ENCODE assay signal across 20 cellular contexts in genomic region chr2:98253461-98254073, GRCh38.
DNase-seq lines count a peak whose midpoint lies in the region; ATAC-seq, FAIRE-seq and TF ChIP-seq lines count a peak whose summit lies in the region.
"Had no signal": no experiment of that assay in that cellular context is flagged by ENCODE, and none has a peak within 500 bp of the region (broad histone marks: within the 10 kb centered on the region; RNA-seq: fewer than 3 reads in every experiment).

No MANE protein-coding gene starts in this region.

- H3K36me3 ChIP-seq in mammary epithelial cell (ENCODE audit: insufficient read depth, low read length), result no peaks in the 10 kb centered on the region
- no peaks in the 10 kb centered on the region for H3K36me3 ChIP-seq in thoracic aorta
- H3K36me3 ChIP-seq in lower lobe of right lung, result no peaks in the 10 kb centered on the region
- H3K36me3 ChIP-seq: BLaER1, esophagus squamous epithelium had no signal

- dilution Hi-C loops in mammary epithelial cell (cut with HindIII; ENCODE audit: low sequenced_read_pairs), result no loop called here

- H4K20me1 ChIP-seq in mammary epithelial cell (ENCODE audit: insufficient read depth, low read length), result no peaks in the 10 kb centered on the region
- H4K20me1 ChIP-seq: BLaER1 had no signal

- H3K9me3 Mint-ChIP-seq in activated CD4-positive, alpha-beta T cell treated with anti-CD3 and anti-CD28 coated beads, Interleukin-2, amount 10 ng/mL, durations not matched to agents 7 days and 5 days, result peaks cover 3% of the 10 kb centered on the region
- peaks cover 3% of the 10 kb centered on the region for H3K9me3 Mint-ChIP-seq in stimulated activated effector memory CD8-positive, alpha-beta T cell treated with anti-CD3 and anti-CD28 coated beads, Interleukin-12 subunit alpha, Interleukin-12 subunit beta, amount 100 ng/mL, for 72 hours

- DNase-seq in HTR-8/SVneo (ENCODE audit: insufficient read length, low spot score), result no peak
- DNase-seq in mammary epithelial cell, result peak; percentile 11
- peak; percentile 27 to 65 (median 44) for DNase-seq in right cardiac atrium
- DNase-seq in thoracic aorta (ENCODE audit: low spot score), result no peak
- no peak for DNase-seq in lower lobe of right lung
- no peak for DNase-seq in activated CD4-positive, alpha-beta T cell treated with anti-CD3 and anti-CD28 coated beads, Interleukin-2, amount 10 ng/mL, durations not matched to agents 7 days and 5 days
- no peak for DNase-seq in stimulated activated effector memory CD8-positive, alpha-beta T cell treated with anti-CD3 and anti-CD28 coated beads, Interleukin-12 subunit alpha, Interleukin-12 subunit beta, amount 100 ng/mL, for 72 hours (ENCODE audit: low spot score in 2 of 2)
- DNase-seq: activated CD4-positive, CD25-positive, alpha-beta regulatory T cell; activated T-cell treated with anti-CD3 and anti-CD28 coated beads, Interleukin-2, amount 50 U/mL, for 48 hours; esophagus squamous epithelium; kidney glomerular epithelial cell; NCI-H1417 treated with DMSO at 0.1 percent for 48 hours; NCI-H748 treated with DMSO at 0.1 percent for 48 hours; PC-3; small intestine; stimulated activated CD4-positive, alpha-beta T cell treated with anti-CD3 and anti-CD28 coated beads, Interleukin-4, amount 100 ng/mL, for 24 hours had no signal

- POLR2A ChIA-PET in activated CD4-positive, alpha-beta T cell treated with anti-CD3 and anti-CD28 coated beads, Interleukin-2, amount 10 ng/mL, durations not matched to agents 7 days and 5 days (lab: Charles Lee), result no interaction called here

- no peak overlapping the region for H3K27ac Mint-ChIP-seq in activated CD4-positive, alpha-beta T cell treated with anti-CD3 and anti-CD28 coated beads, Interleukin-2, amount 10 ng/mL, durations not matched to agents 7 days and 5 days
- H3K27ac Mint-ChIP-seq in stimulated activated effector memory CD8-positive, alpha-beta T cell treated with anti-CD3 and anti-CD28 coated beads, Interleukin-12 subunit alpha, Interleukin-12 subunit beta, amount 100 ng/mL, for 72 hours, result no peak overlapping the region
- H3K27ac Mint-ChIP-seq: activated naive CD8-positive, alpha-beta T cell had no signal

- no TSS peak for BruUV-seq in mammary epithelial cell (replicated peaks; lab: Mats Ljungman, UMichigan)

- no peaks in the 10 kb centered on the region for H3K4me1 ChIP-seq in mammary epithelial cell (ENCODE audit: insufficient read depth, low read length)
- no peaks in the 10 kb centered on the region for H3K4me1 ChIP-seq in right cardiac atrium (ENCODE audit: control insufficient read depth, insufficient read depth, low read length)
- peaks cover 8 to 12% of the 10 kb centered on the region in 2 donors for H3K4me1 ChIP-seq in thoracic aorta (ENCODE audit: control insufficient read depth in 1 of 2, low read depth in 2 of 2)
- no peaks in the 10 kb centered on the region for H3K4me1 ChIP-seq in lower lobe of right lung
- H3K4me1 ChIP-seq: esophagus squamous epithelium had no signal

- ATAC-seq in right cardiac atrium (peak; percentile 51 to 64), thoracic aorta (ENCODE audit: insufficient number of reproducible peaks, low FRiP score, low read depth) (no peak), lower lobe of right lung (no peak)
- no peak for ATAC-seq in stimulated activated effector memory CD8-positive, alpha-beta T cell treated with anti-CD3 and anti-CD28 coated beads, Interleukin-12 subunit alpha, Interleukin-12 subunit beta, amount 100 ng/mL, for 72 hours
- ATAC-seq: PC-3 had no signal

- H3K9me3 ChIP-seq in mammary epithelial cell (replicated peaks; ENCODE audit: insufficient read depth, low read length), result peaks cover under 1% of the 10 kb centered on the region
- no peaks in the 10 kb centered on the region for H3K9me3 ChIP-seq in right cardiac atrium (ENCODE audit: control insufficient read depth, low read length)
- no peaks in the 10 kb centered on the region for H3K9me3 ChIP-seq in thoracic aorta
- H3K9me3 ChIP-seq in lower lobe of right lung, result no peaks in the 10 kb centered on the region
- H3K9me3 ChIP-seq: esophagus squamous epithelium had no signal

- H3K4me1 Mint-ChIP-seq in activated CD4-positive, alpha-beta T cell treated with anti-CD3 and anti-CD28 coated beads, Interleukin-2, amount 10 ng/mL, durations not matched to agents 7 days and 5 days, result no peaks in the 10 kb centered on the region
- H3K4me1 Mint-ChIP-seq in stimulated activated effector memory CD8-positive, alpha-beta T cell treated with anti-CD3 and anti-CD28 coated beads, Interleukin-12 subunit alpha, Interleukin-12 subunit beta, amount 100 ng/mL, for 72 hours, result no peaks in the 10 kb centered on the region
- H3K4me1 Mint-ChIP-seq: central memory CD8-positive, alpha-beta T cell had no signal

- H3K4me2 ChIP-seq in mammary epithelial cell (ENCODE audit: insufficient read depth, low read depth, low read length), result no peak overlapping the region
- H3K4me2 ChIP-seq: BLaER1 had no signal

- WGBS in mammary epithelial cell (ENCODE audit: low coverage, missing lambda C conversion rate), result 43% methylated on average over 5 of the region's 5 CpGs
- 36% methylated on average over 5 of the region's 5 CpGs for WGBS in right cardiac atrium

- no peak overlapping the region for H3K4me3 Mint-ChIP-seq in activated CD4-positive, alpha-beta T cell treated with anti-CD3 and anti-CD28 coated beads, Interleukin-2, amount 10 ng/mL, durations not matched to agents 7 days and 5 days
- no peak overlapping the region for H3K4me3 Mint-ChIP-seq in stimulated activated effector memory CD8-positive, alpha-beta T cell treated with anti-CD3 and anti-CD28 coated beads, Interleukin-12 subunit alpha, Interleukin-12 subunit beta, amount 100 ng/mL, for 72 hours
- H3K4me3 Mint-ChIP-seq: activated naive CD8-positive, alpha-beta T cell; central memory CD8-positive, alpha-beta T cell had no signal

- CTCF ChIA-PET in mammary epithelial cell (lab: Charles Lee; ENCODE audit: low non-redundant PET), result no interaction called here
- CTCF ChIA-PET in activated CD4-positive, alpha-beta T cell treated with anti-CD3 and anti-CD28 coated beads, Interleukin-2, amount 10 ng/mL, durations not matched to agents 7 days and 5 days (lab: Charles Lee), result interaction anchor here (1.0 kb wide), 1 partner anchor 42 kb away, joined by 3 read pairs; no protein-coding TSS in a partner anchor

- intact Hi-C loops in mammary epithelial cell (cut with micrococcal nuclease), result no loop called here
- intact Hi-C loops in right cardiac atrium (cut with DNase I), result no loop called here
- intact Hi-C loops in lower lobe of right lung (cut with DNase I), result no loop called here

- no peak overlapping the region for H3K27ac ChIP-seq in mammary epithelial cell (ENCODE audit: insufficient read depth, low read depth, low read length)
- no peak overlapping the region for H3K27ac ChIP-seq in right cardiac atrium (ENCODE audit: low read length)
- peak overlapping the region; percentile 46 to 54 for H3K27ac ChIP-seq in thoracic aorta
- no peak overlapping the region for H3K27ac ChIP-seq in lower lobe of right lung
- H3K27ac ChIP-seq: BLaER1 had no signal

- no peak overlapping the region for H3K9ac ChIP-seq in mammary epithelial cell (ENCODE audit: insufficient read depth, low read length)
- H3K9ac ChIP-seq: BLaER1 had no signal

- TF ChIP-seq CTCF in mammary epithelial cell (conservative IDR thresholded peaks at IDR 0.05 in 1 of 2, IDR thresholded peaks at IDR 0.05 in 1 of 2; ENCODE audit: extremely low read depth in 1 of 2, insufficient read depth in 1 of 2, low read depth in 1 of 2, low read length in 2 of 2) (no peak), thoracic aorta (IDR thresholded peaks at IDR 0.05) (no peak), lower lobe of right lung (IDR thresholded peaks at IDR 0.05) (no peak)

- H3K79me2 ChIP-seq in mammary epithelial cell (ENCODE audit: insufficient read depth, low read length), result no peaks in the 10 kb centered on the region

- in situ Hi-C loops in mammary epithelial cell (cut with MboI; ENCODE audit: low sequenced_read_pairs in 2 of 2), result no loop called here

- H3K27me3 Mint-ChIP-seq in activated CD4-positive, alpha-beta T cell treated with anti-CD3 and anti-CD28 coated beads, Interleukin-2, amount 10 ng/mL, durations not matched to agents 7 days and 5 days, result peaks cover 20% of the 10 kb centered on the region

- H3K27me3 ChIP-seq in mammary epithelial cell (ENCODE audit: insufficient read depth, low read length) (no peaks in the 10 kb centered on the region), right cardiac atrium (ENCODE audit: control insufficient read depth, insufficient read depth) (no peaks in the 10 kb centered on the region), thoracic aorta (replicated peaks; ENCODE audit: insufficient read depth) (no peaks in the 10 kb centered on the region), lower lobe of right lung (ENCODE audit: low read depth) (no peaks in the 10 kb centered on the region)
- H3K27me3 ChIP-seq: BLaER1, esophagus squamous epithelium had no signal

- peak; percentile 44 for FAIRE-seq in HTR-8/SVneo (lab: Jason Lieb, UNC)
- FAIRE-seq: D721Med had no signal

- H3K36me3 Mint-ChIP-seq in activated CD4-positive, alpha-beta T cell treated with anti-CD3 and anti-CD28 coated beads, Interleukin-2, amount 10 ng/mL, durations not matched to agents 7 days and 5 days (ENCODE audit: low read depth), result no peaks in the 10 kb centered on the region
- no peaks in the 10 kb centered on the region for H3K36me3 Mint-ChIP-seq in stimulated activated effector memory CD8-positive, alpha-beta T cell treated with anti-CD3 and anti-CD28 coated beads, Interleukin-12 subunit alpha, Interleukin-12 subunit beta, amount 100 ng/mL, for 72 hours
- H3K36me3 Mint-ChIP-seq: activated naive CD8-positive, alpha-beta T cell had no signal

- H3K4me3 ChIP-seq in mammary epithelial cell (replicated peaks in 1 of 3; ENCODE audit: insufficient read depth in 1 of 3, low read depth in 2 of 3, low read length in 3 of 3), result no peak overlapping the region
- no peak overlapping the region for H3K4me3 ChIP-seq in right cardiac atrium (ENCODE audit: low read length)
- H3K4me3 ChIP-seq in thoracic aorta, result no peak overlapping the region
- H3K4me3 ChIP-seq in lower lobe of right lung, result no peak overlapping the region
- H3K4me3 ChIP-seq: BLaER1, esophagus squamous epithelium had no signal

- no peak overlapping the region for H2AFZ ChIP-seq in mammary epithelial cell (ENCODE audit: low read depth, low read length)

Comparison
In these comparisons a context has a peak if more than half of its experiments do, and no peak if none do; other contexts are left out.
1. DNase-seq: peak in mammary epithelial cell (single experiment) and right cardiac atrium (3 of 3); none in HTR-8/SVneo (single experiment), thoracic aorta (single experiment), lower lobe of right lung (single experiment), activated CD4-positive, alpha-beta T cell treated with anti-CD3 and anti-CD28 coated beads, Interleukin-2, amount 10 ng/mL, durations not matched to agents 7 days and 5 days (single experiment) and stimulated activated effector memory CD8-positive, alpha-beta T cell treated with anti-CD3 and anti-CD28 coated beads, Interleukin-12 subunit alpha, Interleukin-12 subunit beta, amount 100 ng/mL, for 72 hours (0 of 2).
2. H3K27ac ChIP-seq: peak in thoracic aorta (2 of 2); none in mammary epithelial cell (single experiment), right cardiac atrium (single experiment) and lower lobe of right lung (single experiment).
3. ATAC-seq: peak in right cardiac atrium (2 of 2); none in thoracic aorta (single experiment), lower lobe of right lung (0 of 2) and stimulated activated effector memory CD8-positive, alpha-beta T cell treated with anti-CD3 and anti-CD28 coated beads, Interleukin-12 subunit alpha, Interleukin-12 subunit beta, amount 100 ng/mL, for 72 hours (single experiment).